2 cellular contexts compared by ENCODE assay signal in genomic region chr16:66914541-66914940, GRCh38.
TF ChIP-seq lines count a peak whose summit lies in the region.

No MANE protein-coding gene starts in this region.

TF ChIP-seq in HEK293, 187 proteins besides CTCF, POLR2A, EP300 and RAD21:
- TF ChIP-seq EGR2 (tag by site-specific recombination; IDR thresholded peaks at IDR 0.05; ENCODE audit: low read depth), result peak; percentile 85
- TF ChIP-seq PRDM1 (tag by site-specific recombination; IDR thresholded peaks at IDR 0.05), result no peak
- TF ChIP-seq GLI2 (tag by site-specific recombination; IDR thresholded peaks at IDR 0.05; ENCODE audit: borderline replicate concordance, low read depth), result no peak
- peak; percentile 67 for TF ChIP-seq ZBTB17 (tag by site-specific recombination; IDR thresholded peaks at IDR 0.05)
- no peak for TF ChIP-seq ZNF394 (tag by site-specific recombination; IDR thresholded peaks at IDR 0.05; ENCODE audit: borderline replicate concordance)
- TF ChIP-seq ZIC2 (tag by site-specific recombination; IDR thresholded peaks at IDR 0.05), result no peak
- no peak for TF ChIP-seq MYNN (tag by site-specific recombination; IDR thresholded peaks at IDR 0.05; ENCODE audit: borderline replicate concordance)
- TF ChIP-seq ZBTB7A (tag by site-specific recombination; IDR thresholded peaks at IDR 0.05; ENCODE audit: low read depth), result no peak
- TF ChIP-seq REPIN1 (tag by site-specific recombination; IDR thresholded peaks at IDR 0.05; ENCODE audit: low read depth), result no peak
- TF ChIP-seq ZNF558 (tag by site-specific recombination; IDR thresholded peaks at IDR 0.05), result no peak

TF ChIP-seq in K562, 482 proteins besides CTCF, POLR2A, EP300 and RAD21:
- TF ChIP-seq HDAC1 (IDR thresholded peaks at IDR 0.05), result no peak
- no peak for TF ChIP-seq ZNF311 (CRISPR knock-in tag; IDR thresholded peaks at IDR 0.05)
- TF ChIP-seq NCOA1 (IDR thresholded peaks at IDR 0.05; ENCODE audit: low read depth), result no peak
- no peak for TF ChIP-seq SMAD4 (CRISPR knock-in tag; conservative IDR thresholded peaks at IDR 0.05)
- TF ChIP-seq CBFA2T3 (IDR thresholded peaks at IDR 0.05), result no peak
- TF ChIP-seq SMARCB1 (IDR thresholded peaks at IDR 0.05; ENCODE audit: insufficient read length, low read depth), result no peak
- no peak for TF ChIP-seq CBX2 (IDR thresholded peaks at IDR 0.05; ENCODE audit: insufficient read depth, low read length, poor library complexity, severe bottlenecking)
- no peak for TF ChIP-seq ARID4B (CRISPR knock-in tag; IDR thresholded peaks at IDR 0.05)
- no peak for TF ChIP-seq BACH1 (tag; IDR thresholded peaks at IDR 0.05)
- TF ChIP-seq RFX7 (CRISPR knock-in tag; IDR thresholded peaks at IDR 0.05), result no peak
- TF ChIP-seq HDAC6 (IDR thresholded peaks at IDR 0.05; ENCODE audit: low read depth, low read length), result no peak
- no peak for TF ChIP-seq ZNF830 (CRISPR knock-in tag; IDR thresholded peaks at IDR 0.05)
- no peak for TF ChIP-seq RNF2 (IDR thresholded peaks at IDR 0.05)
